In the genomic region with DNA sequence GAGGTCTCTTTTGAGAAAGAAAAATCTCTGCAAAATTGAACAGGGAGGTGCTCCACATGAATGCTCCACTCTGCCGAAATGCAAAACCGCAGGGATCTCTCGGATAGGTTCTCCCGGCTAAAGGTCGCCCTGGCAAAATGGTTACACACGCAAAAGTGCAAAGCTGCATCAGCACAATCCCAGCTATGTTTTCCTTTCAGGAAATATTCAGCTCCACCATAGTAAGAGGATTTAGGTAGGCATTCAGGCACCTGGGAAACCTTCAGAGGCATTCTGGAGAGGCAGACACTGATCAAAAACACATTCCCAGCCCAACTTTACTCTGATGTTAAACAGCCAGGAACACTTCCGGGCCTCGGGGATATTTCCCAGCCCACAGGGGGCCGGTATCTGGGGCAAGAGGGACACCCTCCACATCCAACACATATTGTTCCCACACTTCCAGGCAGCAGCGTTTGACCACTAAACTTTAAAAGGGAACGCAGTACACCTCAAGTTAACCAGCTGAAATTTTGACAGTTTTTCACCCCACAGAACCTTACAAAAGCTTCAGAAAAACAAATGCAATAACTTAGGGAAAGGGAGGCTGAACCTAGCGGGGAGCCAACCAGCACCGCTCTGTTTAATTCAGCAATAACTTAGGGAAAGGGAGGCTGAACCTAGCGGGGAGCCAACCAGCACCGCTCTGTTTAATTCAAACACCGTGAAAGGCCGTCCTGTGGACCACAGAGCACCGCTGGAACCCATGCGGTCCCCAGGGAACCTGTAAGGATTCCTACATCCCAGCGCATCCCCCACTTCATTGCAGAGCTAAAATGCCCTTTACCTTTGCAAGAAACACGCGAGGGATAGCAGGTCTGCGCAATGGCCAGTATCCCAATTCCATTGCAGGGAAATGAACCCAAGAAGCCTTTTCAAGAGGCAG, we compare ENCODE assay signal across 1 cellular context.
TF ChIP-seq lines count a peak whose summit lies in the region.

No MANE protein-coding gene starts in this region.

TF ChIP-seq in IMR-90, 13 proteins besides CTCF, POLR2A, EP300 and RAD21:
- TF ChIP-seq FOS (IDR thresholded peaks at IDR 0.05; ENCODE audit: low read depth, low read length) (no peak), NFE2L2 (IDR thresholded peaks at IDR 0.05; ENCODE audit: low read depth, low read length) (no peak), CHD1 (IDR thresholded peaks at IDR 0.05; ENCODE audit: low read depth, low read length) (no peak), RCOR1 (IDR thresholded peaks at IDR 0.05; ENCODE audit: insufficient replicate concordance, low read length) (no peak), MAFK (IDR thresholded peaks at IDR 0.05; ENCODE audit: low read depth, low read length) (no peak), SMC3 (IDR thresholded peaks at IDR 0.05; ENCODE audit: low read depth, low read length) (no peak), MAZ (IDR thresholded peaks at IDR 0.05; ENCODE audit: borderline replicate concordance, low read depth, low read length) (no peak), MXI1 (IDR thresholded peaks at IDR 0.05; ENCODE audit: borderline replicate concordance, low read depth, low read length) (no peak)
- TF ChIP-seq, protein P1, sequence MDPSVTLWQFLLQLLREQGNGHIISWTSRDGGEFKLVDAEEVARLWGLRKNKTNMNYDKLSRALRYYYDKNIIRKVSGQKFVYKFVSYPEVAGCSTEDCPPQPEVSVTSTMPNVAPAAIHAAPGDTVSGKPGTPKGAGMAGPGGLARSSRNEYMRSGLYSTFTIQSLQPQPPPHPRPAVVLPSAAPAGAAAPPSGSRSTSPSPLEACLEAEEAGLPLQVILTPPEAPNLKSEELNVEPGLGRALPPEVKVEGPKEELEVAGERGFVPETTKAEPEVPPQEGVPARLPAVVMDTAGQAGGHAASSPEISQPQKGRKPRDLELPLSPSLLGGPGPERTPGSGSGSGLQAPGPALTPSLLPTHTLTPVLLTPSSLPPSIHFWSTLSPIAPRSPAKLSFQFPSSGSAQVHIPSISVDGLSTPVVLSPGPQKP (IDR thresholded peaks at IDR 0.05; ENCODE audit: borderline replicate concordance, low read depth, low read length): no peak
